Comparison of ENCODE assay signal across 8 cellular contexts in genomic region chr2:176637497-176638166, GRCh38.
DNase-seq lines count a peak whose midpoint lies in the region; ATAC-seq and TF ChIP-seq lines count a peak whose summit lies in the region.

No MANE protein-coding gene starts in this region.

- CTCF ChIA-PET in A673 (lab: Charles Lee) (interaction anchor here (0.6 to 2.9 kb wide), 9 partner anchors 12 to 510 kb away, joined by 3 to 16 read pairs (median 6); no protein-coding TSS in a partner anchor), Panc1 (lab: Charles Lee) (interaction anchor here (0.6 to 1.4 kb wide), 5 partner anchors 54 to 498 kb away, joined by 3 to 11 read pairs (median 5); no protein-coding TSS in a partner anchor)

- in situ Hi-C loops in Panc1 (cut with HindIII; ENCODE audit: low pct_unique_long_range_greater_than_20kb, low sequenced_read_pairs) = no loop called here

- peak; percentile 27 for ATAC-seq in HG02884 (IDR thresholded peaks at IDR 0.05; ENCODE audit: unreplicated experiment)
- ATAC-seq in Panc1 = peak; percentile 89
- peak; percentile 62 to 63 for ATAC-seq in lower lobe of right lung
- no peak for ATAC-seq in thoracic aorta (ENCODE audit: insufficient number of reproducible peaks, low FRiP score, low read depth)

- H3K27ac ChIP-seq in A673 (ENCODE audit: low read depth, low read length, poor library complexity, severe bottlenecking) = peak overlapping the region; percentile 89
- peak overlapping the region; percentile 79 for H3K27ac ChIP-seq in Panc1 (ENCODE audit: low read length)
- peak overlapping the region in 1 of 2 donors; percentile 57 for H3K27ac ChIP-seq in coronary artery
- H3K27ac ChIP-seq in lower lobe of right lung = no peak overlapping the region
- H3K27ac ChIP-seq in thoracic aorta = no peak overlapping the region

- H3K4me3 ChIP-seq in A673 (ENCODE audit: low read depth, low read length, poor library complexity, severe bottlenecking) (peak overlapping the region; percentile 76), GM12875 (ENCODE audit: low read depth, low read length) (peak overlapping the region; percentile 67), Panc1 (ENCODE audit: low read depth in 2 of 2, low read length in 2 of 2) (peak overlapping the region; percentile 65 to 66), coronary artery (peak overlapping the region; percentile 75), lower lobe of right lung (peak overlapping the region; percentile 67), thoracic aorta (peak overlapping the region; percentile 83)

- POLR2A ChIA-PET in A673 (lab: Charles Lee; ENCODE audit: low non-redundant PET) (interaction anchor here (0.6 kb wide), 2 partner anchors 16 to 509 kb away, joined by 4 read pairs; no protein-coding TSS in a partner anchor), Panc1 (lab: Charles Lee) (interaction anchor here (0.6 to 0.7 kb wide), 2 partner anchors 42 to 498 kb away, joined by 12 to 22 read pairs; no protein-coding TSS in a partner anchor)

- no peaks in the 10 kb centered on the region for H3K9me3 ChIP-seq in A673 (ENCODE audit: low read depth, low read length, poor library complexity, severe bottlenecking)
- H3K9me3 ChIP-seq in Panc1 (ENCODE audit: control insufficient read depth, insufficient read depth, low read depth, low read length) = no peaks in the 10 kb centered on the region
- H3K9me3 ChIP-seq in lower lobe of right lung = no peaks in the 10 kb centered on the region
- H3K9me3 ChIP-seq in thoracic aorta = no peaks in the 10 kb centered on the region

- H3K36me3 ChIP-seq in A673 (ENCODE audit: insufficient read depth, low read length, poor library complexity, severe bottlenecking) (no peaks in the 10 kb centered on the region), Panc1 (ENCODE audit: control insufficient read depth, insufficient read depth, low read length) (no peaks in the 10 kb centered on the region), lower lobe of right lung (no peaks in the 10 kb centered on the region), thoracic aorta (no peaks in the 10 kb centered on the region)

- TF ChIP-seq CTCF in A673 (conservative IDR thresholded peaks at IDR 0.05; ENCODE audit: low read depth, low read length) (no peak), GM12875 (IDR thresholded peaks at IDR 0.05; ENCODE audit: borderline replicate concordance, insufficient read depth, low read depth, low read length) (no peak), Panc1 (IDR thresholded peaks at IDR 0.05) (no peak), coronary artery (IDR thresholded peaks at IDR 0.05) (no peak), lower lobe of right lung (IDR thresholded peaks at IDR 0.05) (no peak), thoracic aorta (IDR thresholded peaks at IDR 0.05) (no peak)

- no peaks in the 10 kb centered on the region for H3K27me3 ChIP-seq in A673 (replicated peaks; ENCODE audit: insufficient read depth, low read depth, low read length, poor library complexity)
- H3K27me3 ChIP-seq in Panc1 (ENCODE audit: control insufficient read depth, insufficient read depth, low read length) = no peaks in the 10 kb centered on the region; the same call in 1 of the 2 replicates
- peaks cover 83% of the 10 kb centered on the region for H3K27me3 ChIP-seq in lower lobe of right lung (ENCODE audit: low read depth)
- peaks cover 7% of the 10 kb centered on the region for H3K27me3 ChIP-seq in thoracic aorta (replicated peaks; ENCODE audit: insufficient read depth)

- BruUV-seq in A673 (replicated peaks; lab: Mats Ljungman, UMichigan) = no TSS peak
- BruUV-seq in Panc1 (replicated peaks; lab: Mats Ljungman, UMichigan) = no TSS peak

- DNase-seq in A673 (ENCODE audit: low spot score) (peak; percentile 85), Panc1 (ENCODE audit: low read depth, low spot score) (no peak), coronary artery (ENCODE audit: low spot score) (no peak), lower lobe of right lung (peak; percentile 46), thoracic aorta (ENCODE audit: low spot score) (no peak)
- no peak for DNase-seq in activated effector memory CD4-positive, alpha-beta T cell treated with Interleukin-2 at 50 U/mL for 16 hours

- H3K4me1 ChIP-seq in A673 (ENCODE audit: insufficient read depth, low read length, poor library complexity, severe bottlenecking) (peaks cover 30% of the 10 kb centered on the region), Panc1 (ENCODE audit: control insufficient read depth, insufficient read depth, low read length) (no peaks in the 10 kb centered on the region), lower lobe of right lung (peaks cover 11% of the 10 kb centered on the region), thoracic aorta (ENCODE audit: control insufficient read depth in 1 of 2, low read depth in 2 of 2) (peaks cover 0 to 6% of the 10 kb centered on the region in 2 donors)

- intact Hi-C loops in A673 (cut with micrococcal nuclease; ENCODE audit: unreplicated experiment) = loop anchor here (2.0 to 5.0 kb wide), 4 partner anchors 85 to 511 kb away; no protein-coding TSS in a partner anchor
- intact Hi-C loops in Panc1 (cut with micrococcal nuclease; ENCODE audit: unreplicated experiment) = loop anchor here (2.0 to 5.0 kb wide), 4 partner anchors 85 to 511 kb away; no protein-coding TSS in a partner anchor
- intact Hi-C loops in lower lobe of right lung (cut with DNase I) = loop anchor here (5.0 kb wide), 1 partner anchor 510 kb away; the partner anchor contains the start of gene HOXD8

Comparison
In these comparisons a context has a peak if more than half of its experiments do, and no peak if none do; other contexts are left out.
1. DNase-seq: peak in A673 (single experiment) and lower lobe of right lung (single experiment); none in Panc1 (single experiment), coronary artery (single experiment), thoracic aorta (single experiment) and activated effector memory CD4-positive, alpha-beta T cell treated with Interleukin-2 at 50 U/mL for 16 hours (single experiment).
2. H3K27ac ChIP-seq: peak in A673 (single experiment) and Panc1 (single experiment); none in lower lobe of right lung (single experiment) and thoracic aorta (0 of 2).
3. Peak in every context shown above with its lines, with median percentiles within 50 percentile points of each other: H3K4me3 ChIP-seq.